22 cellular contexts compared by ENCODE assay signal in genomic region chr16:20760346-20760745, GRCh38. TPM values are rescaled to one million over a fixed set of nuclear protein-coding genes. Genes with fewer than 3 reads are reported as not detected.
"Had no signal": no experiment of that assay in that cellular context is flagged by ENCODE, and none has a peak within 500 bp of the region (broad histone marks: within the 10 kb centered on the region; RNA-seq: fewer than 3 reads in every experiment).

No MANE protein-coding gene starts in this region.

- ATAC-seq: heart right ventricle; left ventricle myocardium superior; naive thymus-derived CD4-positive, alpha-beta T cell; stimulated activated naive B cell treated with anti-CD40 and anti-IgM and Interleukin-4, amounts not matched to agents 10 μg/mL and 1 μg/mL and 100 μg/mL, for 72 hours; stimulated activated naive CD8-positive, alpha-beta T cell treated with anti-CD3 and anti-CD28 coated beads, Interleukin-15, amount 100 ng/mL, for 72 hours; upper lobe of right lung had no signal

- H3K27me3 Mint-ChIP-seq: naive thymus-derived CD4-positive, alpha-beta T cell; stimulated activated naive B cell treated with anti-CD40 and anti-IgM and Interleukin-4, amounts not matched to agents 10 μg/mL and 1 μg/mL and 100 μg/mL, for 72 hours; stimulated activated naive CD8-positive, alpha-beta T cell treated with anti-CD3 and anti-CD28 coated beads, Interleukin-15, amount 100 ng/mL, for 72 hours had no signal

- H3K27ac Mint-ChIP-seq: stimulated activated naive B cell treated with anti-CD40 and anti-IgM and Interleukin-4, amounts not matched to agents 10 μg/mL and 1 μg/mL and 100 μg/mL, for 72 hours; stimulated activated naive CD8-positive, alpha-beta T cell treated with anti-CD3 and anti-CD28 coated beads, Interleukin-15, amount 100 ng/mL, for 72 hours had no signal

- H3K27me3 ChIP-seq: dorsolateral prefrontal cortex, heart right ventricle, sigmoid colon, testis, tibial nerve, upper lobe of right lung, vagina had no signal

- H3K36me3 ChIP-seq: heart right ventricle, sigmoid colon, tibial nerve, upper lobe of right lung, vagina had no signal

- H3K4me1 ChIP-seq: testis had no signal

- H3K27ac ChIP-seq: dorsolateral prefrontal cortex, heart right ventricle, sigmoid colon, skin epidermis, testis, tibial nerve, upper lobe of right lung, vagina had no signal

- H3K9me3 ChIP-seq: testis, tibial nerve, upper lobe of right lung, vagina had no signal

- H3K4me3 Mint-ChIP-seq: naive thymus-derived CD4-positive, alpha-beta T cell; neural crest cell; stimulated activated naive B cell treated with anti-CD40 and anti-IgM and Interleukin-4, amounts not matched to agents 10 μg/mL and 1 μg/mL and 100 μg/mL, for 72 hours; stimulated activated naive CD8-positive, alpha-beta T cell treated with anti-CD3 and anti-CD28 coated beads, Interleukin-15, amount 100 ng/mL, for 72 hours had no signal

- H3K4me3 ChIP-seq: dorsolateral prefrontal cortex, heart right ventricle, sigmoid colon, skin epidermis, testis, tibial nerve, upper lobe of right lung, vagina had no signal

- DNase-seq: cortex of kidney; dorsolateral prefrontal cortex; effector CD8-positive, alpha-beta T cell; heart right ventricle; hypothalamus; islet precursor cell; left ventricle myocardium superior; mesendoderm; naive thymus-derived CD4-positive, alpha-beta T cell; posterior cingulate gyrus; sigmoid colon; stimulated activated CD4-positive, alpha-beta T cell treated with anti-CD3 and anti-CD28 coated beads, Interleukin-2, amount 100 ng/mL, for 24 hours; stimulated activated CD4-positive, alpha-beta T cell treated with anti-CD3 and anti-CD28 coated beads, Interleukin-4, amount 100 ng/mL, for 4 hours; stimulated activated naive B cell treated with anti-CD40 and anti-IgM and Interleukin-4, amounts not matched to agents 10 μg/mL and 1 μg/mL and 100 μg/mL, for 72 hours; stimulated activated naive CD8-positive, alpha-beta T cell treated with anti-CD3 and anti-CD28 coated beads, Interleukin-15, amount 100 ng/mL, for 72 hours; testis; upper lobe of right lung had no signal

RNA-seq across cellular contexts. Expression of gene ACSM3, which starts 3.5 kb away (rescaled TPM):
- total RNA-seq: lung microvascular endothelial cell had no signal
